In genomic region chr2:148926291-148926961, GRCh38 we compare ENCODE assay signal across 8 cellular contexts. TPM values are rescaled to one million over a fixed set of nuclear protein-coding genes. Genes with fewer than 3 reads are reported as not detected.
DNase-seq lines count a peak whose midpoint lies in the region; ATAC-seq and TF ChIP-seq lines count a peak whose summit lies in the region.

No MANE protein-coding gene starts in this region.

- CTCF ChIA-PET in naive thymus-derived CD4-positive, alpha-beta T cell (lab: Charles Lee) = interaction anchor here (0.8 to 1.2 kb wide), 2 partner anchors 42 to 65 kb away, joined by 3 to 6 read pairs; no protein-coding TSS in a partner anchor

- peak overlapping the region; percentile 81 to 88 for H3K4me3 Mint-ChIP-seq in effector memory CD8-positive, alpha-beta T cell
- H3K4me3 Mint-ChIP-seq in naive thymus-derived CD4-positive, alpha-beta T cell = peak overlapping the region; percentile 77 to 88 (median 84)

- peaks cover 0 to 7% of the 10 kb centered on the region in 2 donors for H3K4me1 ChIP-seq in naive thymus-derived CD4-positive, alpha-beta T cell (ENCODE audit: control insufficient read depth in 2 of 2, insufficient read depth in 2 of 2, low read length in 2 of 2)
- H3K4me1 ChIP-seq in thoracic aorta (ENCODE audit: control insufficient read depth in 1 of 2, low read depth in 2 of 2) = no peaks in the 10 kb centered on the region

- no peaks in the 10 kb centered on the region for H3K27me3 Mint-ChIP-seq in effector memory CD8-positive, alpha-beta T cell
- H3K27me3 Mint-ChIP-seq in naive thymus-derived CD4-positive, alpha-beta T cell = no peaks in the 10 kb centered on the region

- TF ChIP-seq CTCF in GM12865 (IDR thresholded peaks at IDR 0.05; ENCODE audit: insufficient read depth, low read depth, low read length, missing control alignments) = peak; percentile 76
- TF ChIP-seq CTCF in LNCAP (IDR thresholded peaks at IDR 0.05) = peak; percentile 69
- TF ChIP-seq CTCF in thoracic aorta (IDR thresholded peaks at IDR 0.05) = peak; percentile 19

- H3K4me1 Mint-ChIP-seq in effector memory CD8-positive, alpha-beta T cell (ENCODE audit: low read depth in 2 of 2) = peaks cover 15 to 26% of the 10 kb centered on the region in 2 donors
- H3K4me1 Mint-ChIP-seq in naive thymus-derived CD4-positive, alpha-beta T cell = peaks cover 9 to 29% (median 22%) of the 10 kb centered on the region in 7 donors

- POLR2A ChIA-PET in naive thymus-derived CD4-positive, alpha-beta T cell (lab: Charles Lee) = no interaction called here

- DNase-seq in GM12865 (ENCODE audit: low read depth) = peak; percentile 77
- DNase-seq in activated CD4-positive, alpha-beta T cell treated with anti-CD3 and anti-CD28 coated beads, Interleukin-2, amount 50 U/mL, for 1 hour = peak; percentile 40
- peak; percentile 33 to 48 (median 41) for DNase-seq in effector memory CD8-positive, alpha-beta T cell
- DNase-seq in naive thymus-derived CD4-positive, alpha-beta T cell = peak; percentile 21 to 60 (median 48)
- no peak for DNase-seq in thoracic aorta (ENCODE audit: low spot score)
- DNase-seq in NCI-H2081 (lab: John Stamatoyannopoulos, UW) = no peak

- H3K4me3 ChIP-seq in GM12865 (ENCODE audit: low read depth, low read length) (peak overlapping the region; percentile 54), thoracic aorta (peak overlapping the region; percentile 24)
- peak overlapping the region; percentile 43 for H3K4me3 ChIP-seq in naive thymus-derived CD4-positive, alpha-beta T cell (ENCODE audit: low read length)

- no peak overlapping the region for H3K27ac ChIP-seq in naive thymus-derived CD4-positive, alpha-beta T cell (ENCODE audit: low read depth, low read length)
- H3K27ac ChIP-seq in thoracic aorta = no peak overlapping the region

- no peaks in the 10 kb centered on the region for H3K27me3 ChIP-seq in naive thymus-derived CD4-positive, alpha-beta T cell (ENCODE audit: control insufficient read depth in 2 of 2, insufficient read depth in 2 of 2, low read length in 2 of 2)
- H3K27me3 ChIP-seq in thoracic aorta (replicated peaks; ENCODE audit: insufficient read depth) = no peaks in the 10 kb centered on the region

- H3K27ac Mint-ChIP-seq in effector memory CD8-positive, alpha-beta T cell = peak overlapping the region; percentile 68 to 94
- H3K27ac Mint-ChIP-seq in naive thymus-derived CD4-positive, alpha-beta T cell = peak overlapping the region; percentile 29 to 94 (median 83)

- H3K9me3 ChIP-seq in naive thymus-derived CD4-positive, alpha-beta T cell (ENCODE audit: control insufficient read depth in 2 of 3, low read length in 3 of 3) = no peaks in the 10 kb centered on the region
- no peaks in the 10 kb centered on the region for H3K9me3 ChIP-seq in thoracic aorta

- no peaks in the 10 kb centered on the region for H3K9me3 Mint-ChIP-seq in effector memory CD8-positive, alpha-beta T cell
- no peaks in the 10 kb centered on the region for H3K9me3 Mint-ChIP-seq in naive thymus-derived CD4-positive, alpha-beta T cell

- H3K36me3 ChIP-seq in naive thymus-derived CD4-positive, alpha-beta T cell (ENCODE audit: control insufficient read depth in 2 of 3, insufficient read depth in 3 of 3, low read length in 3 of 3) = no peaks in the 10 kb centered on the region
- H3K36me3 ChIP-seq in thoracic aorta = no peaks in the 10 kb centered on the region

- H3K36me3 Mint-ChIP-seq in effector memory CD8-positive, alpha-beta T cell (ENCODE audit: insufficient read depth) = peaks cover 13% of the 10 kb centered on the region
- H3K36me3 Mint-ChIP-seq in naive thymus-derived CD4-positive, alpha-beta T cell = peaks cover 0 to 15% (median 3%) of the 10 kb centered on the region in 5 donors

- intact Hi-C loops in naive thymus-derived CD4-positive, alpha-beta T cell (cut with micrococcal nuclease) = loop anchor here (1.0 to 10.0 kb wide), 8 partner anchors 38 to 906 kb away; partner anchors contain the start of genes KIF5C (in 2 of the 2) and ORC4 (in 1 of the 2)

- ATAC-seq in GM21825 (IDR thresholded peaks at IDR 0.05; ENCODE audit: unreplicated experiment) = peak; percentile 75
- ATAC-seq in effector memory CD8-positive, alpha-beta T cell (replicated peaks) = peak; percentile 85
- ATAC-seq in naive thymus-derived CD4-positive, alpha-beta T cell = peak; percentile 89
- ATAC-seq in thoracic aorta (ENCODE audit: insufficient number of reproducible peaks, low FRiP score, low read depth) = no peak

RNA-seq across cellular contexts. Expression of gene KIF5C, which starts 51.4 kb away (rescaled TPM):
- 10 to 100 TPM in 1 of 5 experiments, 1 to 10 TPM in 4; 3.6 to 14.3 (median 6.8) TPM for total RNA-seq in naive thymus-derived CD4-positive, alpha-beta T cell
- polyA plus RNA-seq in naive thymus-derived CD4-positive, alpha-beta T cell = under 1 TPM; 0.58 to 0.92 TPM
- 1 to 10 TPM; 4.5 to 7.3 TPM for total RNA-seq in thoracic aorta

Comparison
In these comparisons a context has a peak if more than half of its experiments do, and no peak if none do; other contexts are left out.
1. DNase-seq: peak in GM12865 (single experiment), activated CD4-positive, alpha-beta T cell treated with anti-CD3 and anti-CD28 coated beads, Interleukin-2, amount 50 U/mL, for 1 hour (single experiment), effector memory CD8-positive, alpha-beta T cell (3 of 3) and naive thymus-derived CD4-positive, alpha-beta T cell (9 of 9); none in thoracic aorta (single experiment) and NCI-H2081 (0 of 2).
2. CTCF ChIP-seq: peak in every context shown above with its lines; median percentile 76 in GM12865; 69 in LNCAP; 19 in thoracic aorta.
3. Peak in every context shown above with its lines, with median percentiles within 50 percentile points of each other: H3K4me3 ChIP-seq.